Comparison of ENCODE assay signal across 17 cellular contexts in the genomic region with DNA sequence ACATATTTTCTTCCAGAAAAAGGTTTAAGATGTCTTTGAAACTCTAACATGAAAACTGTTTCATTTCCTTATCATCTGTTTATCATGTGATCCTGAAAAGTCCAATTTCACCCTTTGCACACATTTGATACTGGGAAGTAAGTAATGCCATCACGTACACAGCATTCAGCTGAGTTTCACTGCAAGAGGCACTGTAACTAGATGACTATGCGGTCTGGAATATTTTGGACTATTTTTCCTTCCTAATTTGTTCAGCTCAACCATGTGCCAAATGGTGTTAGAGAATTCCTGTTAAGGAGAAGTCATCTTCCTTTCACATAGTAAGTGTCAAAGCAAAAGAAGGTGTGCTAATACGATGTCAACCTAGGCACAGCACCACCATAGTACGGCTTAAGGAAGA.
DNase-seq lines count a peak whose midpoint lies in the region; ATAC-seq, FAIRE-seq and TF ChIP-seq lines count a peak whose summit lies in the region.
"Had no signal": no experiment of that assay in that cellular context is flagged by ENCODE, and none has a peak within 500 bp of the region (broad histone marks: within the 10 kb centered on the region; RNA-seq: fewer than 3 reads in every experiment).

No MANE protein-coding gene starts in this region.

- TF ChIP-seq CTCF in AG04449 (IDR thresholded peaks at IDR 0.05; ENCODE audit: insufficient read depth, low read length, missing control alignments) (no peak), IMR-90 (conservative IDR thresholded peaks at IDR 0.05; ENCODE audit: low read depth, low read length) (no peak), H1 (IDR thresholded peaks at IDR 0.05; ENCODE audit: control extremely low read depth in 1 of 3, insufficient read depth in 1 of 3, low read depth in 1 of 3, low read length in 3 of 3) (no peak)

- 0 out of 2 replicates have a peak overlapping the region, but pooled peaks have one; percentile 4 for H3K23ac ChIP-seq in IMR-90 (ENCODE audit: low read depth, low read length)
- no peak overlapping the region for H3K23ac ChIP-seq in H1 (ENCODE audit: insufficient read length)
- no peak overlapping the region for H3K23ac ChIP-seq in mesenchymal stem cell (ENCODE audit: low read length in 2 of 2)

- FAIRE-seq in H1 (lab: Jason Lieb, UNC), result no peak

- H4K5ac ChIP-seq in IMR-90 (ENCODE audit: low read depth, low read length), result no peak overlapping the region
- H4K5ac ChIP-seq in H1 (ENCODE audit: insufficient read length, low read depth, low read length), result no peak overlapping the region

- H2BK120ac ChIP-seq in IMR-90 (ENCODE audit: low read depth, low read length) (no peak overlapping the region), H1 (replicated peaks; ENCODE audit: low read depth, low read length) (no peak overlapping the region), mesenchymal stem cell (ENCODE audit: low read depth, low read length) (no peak overlapping the region)

- POLR2A ChIA-PET in AG04449 (lab: Yijun Ruan, JAX), result no interaction called here
- POLR2A ChIA-PET in IMR-90 (lab: Charles Lee; ENCODE audit: unreplicated experiment), result no interaction called here
- POLR2A ChIA-PET in H1 (lab: Charles Lee; ENCODE audit: partially characterized antibody), result interaction anchor here (0.8 kb wide), 1 partner anchor 14 kb away, joined by 3 read pairs; no protein-coding TSS in a partner anchor

- H3K79me2 ChIP-seq in H1 (ENCODE audit: control insufficient read depth in 1 of 2, insufficient read depth in 2 of 2, low read length in 2 of 2), result peaks cover 0 to 72% of the 10 kb centered on the region in 2 experiments; a peak in 3 of 4 replicates

- H3K27me3 ChIP-seq in IMR-90 (ENCODE audit: control insufficient read depth, insufficient read depth, low read length), result no peaks in the 10 kb centered on the region
- no peaks in the 10 kb centered on the region for H3K27me3 ChIP-seq in H1 (replicated peaks in 1 of 4; ENCODE audit: control insufficient read depth in 3 of 4, extremely low read depth in 1 of 4, insufficient read depth in 3 of 4, low read length in 3 of 4)
- no peaks in the 10 kb centered on the region for H3K27me3 ChIP-seq in mesenchymal stem cell (ENCODE audit: control insufficient read depth in 1 of 2, insufficient read depth in 1 of 2, low read length in 2 of 2)
- H3K27me3 ChIP-seq: vagina had no signal

- ATAC-seq in IMR-90 (ENCODE audit: low read depth), result peak; percentile 62
- no peak for ATAC-seq in HG02973 (IDR thresholded peaks at IDR 0.05; ENCODE audit: unreplicated experiment)
- ATAC-seq in HG03039 (IDR thresholded peaks at IDR 0.05; ENCODE audit: unreplicated experiment), result no peak
- ATAC-seq: activated CD8-positive, alpha-beta T cell treated with anti-CD3 and anti-CD28 coated beads for 36 hours; stimulated activated memory B cell treated with anti-CD40 and anti-IgM and Interleukin-4, amounts not matched to agents 10 μg/mL and 1 μg/mL and 100 μg/mL, for 72 hours had no signal

- H3K18ac ChIP-seq in IMR-90 (ENCODE audit: low read depth, low read length), result peak overlapping the region; percentile 28; the same call in 1 of the 2 replicates
- no peak overlapping the region for H3K18ac ChIP-seq in H1 (ENCODE audit: extremely low read depth, low read length)
- H3K18ac ChIP-seq in mesenchymal stem cell (ENCODE audit: low read depth in 1 of 2, low read length in 2 of 2), result no peak overlapping the region

- H2BK12ac ChIP-seq in H1 (ENCODE audit: low read depth, low read length) (no peak overlapping the region), mesenchymal stem cell (ENCODE audit: low read length in 2 of 2) (peak overlapping the region in 1 of 2 experiments; percentile 11)

- H3K36me3 ChIP-seq in IMR-90 (ENCODE audit: control insufficient read depth, insufficient read depth, low read length) (no peaks in the 10 kb centered on the region), H1 (ENCODE audit: control insufficient read depth in 2 of 4, insufficient read depth in 4 of 4, low read length in 3 of 4) (no peaks in the 10 kb centered on the region), mesenchymal stem cell (ENCODE audit: control insufficient read depth in 1 of 2, insufficient read depth in 2 of 2, low read depth in 1 of 2, low read length in 2 of 2) (no peaks in the 10 kb centered on the region)
- H3K36me3 ChIP-seq: vagina had no signal

- no TSS peak for BruUV-seq in IMR-90 (replicated peaks; lab: Mats Ljungman, UMichigan)

- H3K56ac ChIP-seq in IMR-90 (ENCODE audit: extremely low read depth, insufficient read depth, low read length), result no peak overlapping the region
- H3K56ac ChIP-seq in H1 (replicated peaks; ENCODE audit: insufficient read length, low read depth, low read length), result no peak overlapping the region

- DNase-seq in AG04449 (ENCODE audit: low read depth, low spot score) (peak; percentile 24), IMR-90 (peak; percentile 60), H1 (ENCODE audit: low read depth in 1 of 2, low spot score in 2 of 2) (no peak), mesenchymal stem cell (peak; percentile 22), SIG-M5 treated with dmso at 0.1 percent for 504 hours (lab: John Stamatoyannopoulos, UW; ENCODE audit: unreplicated experiment) (no peak)
- no peak for DNase-seq in activated CD4-positive, alpha-beta T cell treated with anti-CD3 and anti-CD28 coated beads for 4 hours
- DNase-seq: activated CD8-positive, alpha-beta T cell treated with anti-CD3 and anti-CD28 coated beads for 36 hours; activated effector memory CD4-positive, alpha-beta T cell treated with Interleukin-2 at 50 U/mL for 16 hours; caudate nucleus; KBM-7; stimulated activated CD4-positive, alpha-beta T cell treated with anti-CD3 and anti-CD28 coated beads, Interleukin-4, amount 100 ng/mL, for 4 hours; T1000 had no signal

- H3K4me1 ChIP-seq in IMR-90 (ENCODE audit: control insufficient read depth, insufficient read depth, low read length), result peaks cover 10% of the 10 kb centered on the region
- H3K4me1 ChIP-seq in H1 (replicated peaks in 1 of 4; ENCODE audit: control insufficient read depth in 3 of 4, insufficient read depth in 4 of 4, low read length in 3 of 4), result peaks cover 2 to 22% (median 10%) of the 10 kb centered on the region in 4 experiments
- H3K4me1 ChIP-seq in mesenchymal stem cell (ENCODE audit: control insufficient read depth, insufficient read depth, low read depth, low read length), result peaks cover 5% of the 10 kb centered on the region

- TF ChIP-seq EP300 in H1 (IDR thresholded peaks at IDR 0.05; ENCODE audit: borderline replicate concordance in 1 of 2, low read depth in 2 of 2, low read length in 2 of 2), result no peak

- no CpG with 5 or more reads among the region's 4 CpGs for WGBS in IMR-90 (ENCODE audit: extremely low coverage in 2 of 2, insufficient read length in 1 of 2), 2 experiments
- 81% methylated on average over 4 of the region's 4 CpGs; no CpG with 5 or more reads in 1 of the 2 experiments for WGBS in H1 (ENCODE audit: extremely low coverage in 1 of 2, insufficient coverage in 1 of 2, insufficient read length in 1 of 2, insufficient replicate concordance in 2 of 2, low coverage in 1 of 2, low lambda C conversion rate in 2 of 2, missing lambda C conversion rate in 1 of 2), 2 experiments
- 85% methylated on average over 4 of the region's 4 CpGs for WGBS in mesenchymal stem cell

- H3K27ac ChIP-seq in IMR-90 (ENCODE audit: insufficient read depth, low read length), result no peak overlapping the region
- no peak overlapping the region for H3K27ac ChIP-seq in H1 (ENCODE audit: low read depth, low read length)
- H3K27ac ChIP-seq in mesenchymal stem cell (ENCODE audit: low read length, poor library complexity, severe bottlenecking), result no peak overlapping the region
- H3K27ac ChIP-seq: RWPE1 had no signal

- H2BK20ac ChIP-seq in IMR-90 (ENCODE audit: low read depth, low read length) (no peak overlapping the region), H1 (ENCODE audit: low read length) (no peak overlapping the region)

- H4K20me1 ChIP-seq in IMR-90 (ENCODE audit: insufficient read depth, low read length) (peaks cover 42% of the 10 kb centered on the region; the same call in 1 of the 2 replicates), H1 (replicated peaks in 1 of 2; ENCODE audit: control insufficient read depth in 1 of 2, insufficient read depth in 2 of 2, low read length in 2 of 2) (peaks cover 3 to 5% of the 10 kb centered on the region in 2 experiments)

- no peak overlapping the region for H3K9ac ChIP-seq in IMR-90 (ENCODE audit: low read depth, low read length)
- H3K9ac ChIP-seq in H1 (replicated peaks in 1 of 4; ENCODE audit: extremely low read depth in 1 of 4, low read depth in 3 of 4, low read length in 3 of 4), result no peak overlapping the region; a peak in 1 of 7 replicates
- peak overlapping the region; percentile 80 for H3K9ac ChIP-seq in mesenchymal stem cell (ENCODE audit: low read length)

- H4K91ac ChIP-seq in IMR-90 (ENCODE audit: insufficient read depth, low read depth, low read length) (no peak overlapping the region), H1 (replicated peaks; ENCODE audit: insufficient read length, low read length) (no peak overlapping the region), mesenchymal stem cell (ENCODE audit: low read length) (no peak overlapping the region)

- H2AK9ac ChIP-seq in IMR-90 (replicated peaks; ENCODE audit: low read depth, low read length, poor library complexity), result no peak overlapping the region

- peaks cover 33 to 60% of the 10 kb centered on the region in 2 experiments for H3K79me1 ChIP-seq in IMR-90 (ENCODE audit: low read depth in 1 of 2, low read length in 2 of 2)
- peaks cover 2% of the 10 kb centered on the region; the same call in 1 of the 2 replicates for H3K79me1 ChIP-seq in H1 (ENCODE audit: low read depth, low read length)
- H3K79me1 ChIP-seq in mesenchymal stem cell (replicated peaks; ENCODE audit: low read length, poor library complexity, severe bottlenecking), result peaks cover 24% of the 10 kb centered on the region

- dilution Hi-C loops in IMR-90 (cut with HindIII; ENCODE audit: low sequenced_read_pairs, unreplicated experiment), result no loop called here

- TF ChIP-seq POLR2A in IMR-90 (IDR thresholded peaks at IDR 0.05; ENCODE audit: low read depth, low read length) (no peak), H1 (IDR thresholded peaks at IDR 0.05; ENCODE audit: control extremely low read depth in 1 of 2, low read depth in 2 of 2, low read length in 2 of 2) (no peak)

- TF ChIP-seq RAD21 in IMR-90 (IDR thresholded peaks at IDR 0.05; ENCODE audit: low read length), result no peak
- TF ChIP-seq RAD21 in H1 (IDR thresholded peaks at IDR 0.05 in 1 of 2, conservative IDR thresholded peaks at IDR 0.05 in 1 of 2; ENCODE audit: low read depth in 2 of 2, low read length in 2 of 2), result no peak

- no peak overlapping the region for H3K4me3 ChIP-seq in AG04449 (ENCODE audit: low read depth, low read length)
- H3K4me3 ChIP-seq in IMR-90 (ENCODE audit: insufficient read depth, low read depth, low read length), result no peak overlapping the region
- no peak overlapping the region for H3K4me3 ChIP-seq in H1 (ENCODE audit: extremely low read depth in 1 of 4, insufficient read depth in 2 of 4, low read depth in 3 of 4, low read length in 4 of 4)
- peak overlapping the region in 1 of 2 experiments; percentile 8 for H3K4me3 ChIP-seq in mesenchymal stem cell (ENCODE audit: insufficient read depth in 1 of 2, low read depth in 1 of 2, low read length in 2 of 2)
- H3K4me3 ChIP-seq: vagina had no signal

- H4K8ac ChIP-seq in IMR-90 (ENCODE audit: low read depth in 2 of 2, low read length in 2 of 2), result no peak overlapping the region
- H4K8ac ChIP-seq in H1 (ENCODE audit: extremely low read depth, insufficient read depth, low read length), result no peak overlapping the region
- no peak overlapping the region for H4K8ac ChIP-seq in mesenchymal stem cell (ENCODE audit: low read length)

- no peaks in the 10 kb centered on the region for H3K9me3 ChIP-seq in IMR-90 (ENCODE audit: control insufficient read depth, insufficient read depth, low read length)
- no peaks in the 10 kb centered on the region for H3K9me3 ChIP-seq in H1 (ENCODE audit: insufficient read depth in 2 of 2, low read depth in 1 of 2, low read length in 1 of 2)
- H3K9me3 ChIP-seq in mesenchymal stem cell (ENCODE audit: control insufficient read depth, low read length), result no peaks in the 10 kb centered on the region
- H3K9me3 ChIP-seq: vagina had no signal

- H3K9me1 ChIP-seq in IMR-90 (ENCODE audit: insufficient read depth, low read length), result peaks cover 26% of the 10 kb centered on the region

- H3K4me2 ChIP-seq in IMR-90 (ENCODE audit: low read depth, low read length), result peak overlapping the region; percentile 29; the same call in 1 of the 2 replicates
- no peak overlapping the region for H3K4me2 ChIP-seq in H1 (ENCODE audit: insufficient read depth in 1 of 2, low read depth in 2 of 2, low read length in 2 of 2)
- H3K4me2 ChIP-seq in mesenchymal stem cell (ENCODE audit: low read length, poor library complexity, severe bottlenecking), result no peak overlapping the region

- CTCF ChIA-PET in AG04449 (lab: Yijun Ruan, JAX), result interaction anchor here (1.3 kb wide), 1 partner anchor 112 kb away, joined by 3 read pairs; no protein-coding TSS in a partner anchor
- CTCF ChIA-PET in IMR-90 (lab: Yijun Ruan, JAX), result interaction anchor here (1.3 kb wide), 1 partner anchor 24 kb away, joined by 3 read pairs; no protein-coding TSS in a partner anchor
- CTCF ChIA-PET in H1 (lab: Charles Lee; ENCODE audit: partially characterized antibody), result no interaction called here

- no peak overlapping the region for H2AFZ ChIP-seq in IMR-90 (replicated peaks; ENCODE audit: low read length, poor library complexity)
- H2AFZ ChIP-seq in H1 (ENCODE audit: low read length), result no peak overlapping the region
- H2AFZ ChIP-seq in mesenchymal stem cell (ENCODE audit: low read depth, low read length), result no peak overlapping the region

- in situ Hi-C loops in IMR-90 (cut with MboI; ENCODE audit: low sequenced_read_pairs), result no loop called here

- H3K14ac ChIP-seq in IMR-90 (replicated peaks; ENCODE audit: low read depth, low read length), result 0 out of 2 replicates have a peak overlapping the region, but pooled peaks have one; percentile 33
- H3K14ac ChIP-seq in H1 (ENCODE audit: insufficient read length), result no peak overlapping the region
- H3K14ac ChIP-seq in mesenchymal stem cell (ENCODE audit: low read length in 2 of 2), result no peak overlapping the region

- H2BK15ac ChIP-seq in IMR-90 (ENCODE audit: low read depth, low read length) (no peak overlapping the region), H1 (ENCODE audit: low read length) (no peak overlapping the region), mesenchymal stem cell (ENCODE audit: low read depth, poor library complexity, severe bottlenecking) (no peak overlapping the region)

- intact Hi-C loops in IMR-90 (cut with micrococcal nuclease), result no loop called here

- H2BK5ac ChIP-seq in IMR-90 (ENCODE audit: low read depth, low read length, poor library complexity, severe bottlenecking) (peak overlapping the region; percentile 31), H1 (ENCODE audit: low read depth, low read length) (no peak overlapping the region), mesenchymal stem cell (ENCODE audit: low read depth, low read length, poor library complexity, severe bottlenecking) (no peak overlapping the region)

- H3K23me2 ChIP-seq in H1 (ENCODE audit: low read depth, low read length), result no peaks in the 10 kb centered on the region

- H2AK5ac ChIP-seq in IMR-90 (ENCODE audit: low read depth, low read length), result no peak overlapping the region
- peak overlapping the region; percentile 42; the same call in 1 of the 2 replicates for H2AK5ac ChIP-seq in H1 (ENCODE audit: low read depth, low read length)
- H2AK5ac ChIP-seq in mesenchymal stem cell (ENCODE audit: low read length, severe bottlenecking), result peak overlapping the region; percentile 45

- no peak overlapping the region for H3K4ac ChIP-seq in IMR-90 (ENCODE audit: low read depth, low read length)
- no peak overlapping the region for H3K4ac ChIP-seq in H1 (replicated peaks; ENCODE audit: insufficient read length, low read depth, low read length)
- no peak overlapping the region for H3K4ac ChIP-seq in mesenchymal stem cell (ENCODE audit: low read depth in 1 of 2, low read length in 2 of 2)

Comparison
In these comparisons a context has a peak if more than half of its experiments do, and no peak if none do; other contexts are left out.
1. DNase-seq: peak in AG04449 (single experiment), IMR-90 (single experiment) and mesenchymal stem cell (single experiment); none in H1 (0 of 2), activated CD4-positive, alpha-beta T cell treated with anti-CD3 and anti-CD28 coated beads for 4 hours (0 of 2) and SIG-M5 treated with dmso at 0.1 percent for 504 hours (single experiment).